Comparison of ENCODE assay signal across 7 cellular contexts in the genomic region with DNA sequence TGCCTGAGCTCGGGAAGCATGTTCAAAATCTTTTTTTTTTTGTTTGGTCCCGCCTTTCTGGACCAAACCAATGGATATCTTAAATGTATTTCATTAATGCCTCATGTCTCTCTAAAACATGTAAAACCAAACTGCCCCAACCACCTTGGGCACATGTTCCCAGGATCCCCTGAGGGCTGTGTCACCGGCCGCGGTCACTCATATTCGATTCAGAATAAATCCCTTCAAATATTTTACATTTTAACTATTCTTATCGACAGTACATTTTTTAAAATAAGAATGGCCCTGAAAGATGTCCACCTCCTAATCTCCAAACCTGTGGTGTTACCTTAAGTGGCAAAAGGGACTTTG. TPM values are rescaled to one million over a fixed set of nuclear protein-coding genes. Genes with fewer than 3 reads are reported as not detected.
DNase-seq lines count a peak whose midpoint lies in the region; ATAC-seq and TF ChIP-seq lines count a peak whose summit lies in the region.
"Had no signal": no experiment of that assay in that cellular context is flagged by ENCODE, and none has a peak within 500 bp of the region (broad histone marks: within the 10 kb centered on the region; RNA-seq: fewer than 3 reads in every experiment).

No MANE protein-coding gene starts in this region.

- H4K20me1 ChIP-seq in neural progenitor cell (ENCODE audit: low read depth) = peaks cover 19% of the 10 kb centered on the region

- peaks cover 26% of the 10 kb centered on the region for H3K36me3 ChIP-seq in adipocyte (ENCODE audit: control insufficient read depth, insufficient read depth, low read length, severe bottlenecking)
- no peaks in the 10 kb centered on the region for H3K36me3 ChIP-seq in neural progenitor cell
- H3K36me3 ChIP-seq in HAP-1 (replicated peaks) = peaks cover 30% of the 10 kb centered on the region

- H3K27ac Mint-ChIP-seq in neural progenitor cell = no peak overlapping the region

- TF ChIP-seq CTCF in GM12875 (IDR thresholded peaks at IDR 0.05; ENCODE audit: borderline replicate concordance, insufficient read depth, low read depth, low read length) (no peak), neural progenitor cell (IDR thresholded peaks at IDR 0.05) (no peak)

- H3K9ac ChIP-seq in adipocyte (ENCODE audit: low read length) (peak overlapping the region; percentile 100), neural progenitor cell (no peak overlapping the region)

- no peaks in the 10 kb centered on the region for H3K27me3 Mint-ChIP-seq in neural progenitor cell (ENCODE audit: insufficient read depth, low read depth)

- no peak overlapping the region for H2AFZ ChIP-seq in neural progenitor cell (replicated peaks)

- no peak for ATAC-seq in GM19324 (IDR thresholded peaks at IDR 0.05; ENCODE audit: low FRiP score, unreplicated experiment)

- peaks cover 35% of the 10 kb centered on the region for H3K4me1 ChIP-seq in adipocyte (ENCODE audit: control insufficient read depth, insufficient read depth, low read length)
- H3K4me1 ChIP-seq in neural progenitor cell = peaks cover 6% of the 10 kb centered on the region
- H3K4me1 ChIP-seq in HAP-1 = no peaks in the 10 kb centered on the region; the same call in 1 of the 2 replicates

- DNase-seq in adipocyte (ENCODE audit: low read depth) (no peak), neural progenitor cell (ENCODE audit: low spot score) (no peak), KG1 (lab: John Stamatoyannopoulos, UW) (no peak), HAP-1 (ENCODE audit: low spot score in 2 of 2) (no peak)
- DNase-seq: stimulated activated CD4-positive, alpha-beta T cell treated with anti-CD3 and anti-CD28 coated beads, Interleukin-1b, Interleukin-23, amount 100 ng/mL, for 48 hours had no signal

- H3K79me2 ChIP-seq in neural progenitor cell (ENCODE audit: low read depth) = peaks cover 28% of the 10 kb centered on the region

- no peak overlapping the region for H3K27ac ChIP-seq in neural progenitor cell

- H3K36me3 Mint-ChIP-seq in neural progenitor cell = peaks cover 7% of the 10 kb centered on the region

- H3K27me3 ChIP-seq in adipocyte (replicated peaks; ENCODE audit: control insufficient read depth, insufficient read depth, low read length) (no peaks in the 10 kb centered on the region), neural progenitor cell (no peaks in the 10 kb centered on the region), HAP-1 (ENCODE audit: low read depth) (no peaks in the 10 kb centered on the region)

- peak overlapping the region; percentile 65 for H3K4me3 ChIP-seq in GM12875 (ENCODE audit: low read depth, low read length)
- H3K4me3 ChIP-seq in adipocyte (ENCODE audit: low read length) = peak overlapping the region; percentile 87
- no peak overlapping the region for H3K4me3 ChIP-seq in neural progenitor cell
- H3K4me3 ChIP-seq in HAP-1 = no peak overlapping the region

- H3K4me1 Mint-ChIP-seq in neural progenitor cell = peaks cover 14% of the 10 kb centered on the region

- peaks cover 12% of the 10 kb centered on the region for H3F3A ChIP-seq in neural progenitor cell (ENCODE audit: low read depth)

- peak overlapping the region; percentile 97 for H3K4me3 Mint-ChIP-seq in neural progenitor cell

- no peaks in the 10 kb centered on the region for H3K9me3 ChIP-seq in adipocyte (ENCODE audit: control insufficient read depth, low read length)
- no peaks in the 10 kb centered on the region for H3K9me3 ChIP-seq in neural progenitor cell (ENCODE audit: low read depth)
- no peaks in the 10 kb centered on the region for H3K9me3 ChIP-seq in HAP-1

- peak overlapping the region; percentile 94 for H3K4me2 ChIP-seq in neural progenitor cell

- no peaks in the 10 kb centered on the region for H3K9me3 Mint-ChIP-seq in neural progenitor cell

- in situ Hi-C loops in HAP-1 (cut with MboI; ENCODE audit: low sequenced_read_pairs) = no loop called here

RNA-seq across cellular contexts. Expression of a gene that starts 2.1 kb away (rescaled TPM):
- 10.5 and 44.8 TPM in 2 replicates for total RNA-seq in neural progenitor cell (ENCODE audit: low replicate concordance)

RNA-seq across cellular contexts. Expression of a gene that starts 30.4 kb away (rescaled TPM):
- 21.2 and 32.3 TPM in 2 replicates for total RNA-seq in neural progenitor cell (ENCODE audit: low replicate concordance)

RNA-seq across cellular contexts. Expression of a gene that starts 32.4 kb away (rescaled TPM):
- 0.45 and 1.4 TPM in 2 replicates for total RNA-seq in neural progenitor cell (ENCODE audit: low replicate concordance)

RNA-seq across cellular contexts. Expression of a gene that starts 54.9 kb away (rescaled TPM):
- total RNA-seq in neural progenitor cell (ENCODE audit: low replicate concordance) = 24.7 and 44.2 TPM in 2 replicates

RNA-seq across cellular contexts. Expression of a gene that starts 55.6 kb away (rescaled TPM):
- total RNA-seq in neural progenitor cell (ENCODE audit: low replicate concordance) = 1.1 and 2.5 TPM in 2 replicates

Comparison
In these comparisons a context has a peak if more than half of its experiments do, and no peak if none do; other contexts are left out.
1. H3K4me3 ChIP-seq: peak in GM12875 (single experiment) and adipocyte (single experiment); none in neural progenitor cell (single experiment) and HAP-1 (single experiment).